Comparison of ENCODE assay signal across 18 cellular contexts in genomic region chr11:29093416-29093815, GRCh38.
A peak's percentile ranks its signal among the peaks of the same experiment; 100 is the strongest.
DNase-seq lines count a peak whose midpoint lies in the region; ATAC-seq, FAIRE-seq and TF ChIP-seq lines count a peak whose summit lies in the region.
"Had no signal": no experiment of that assay in that cellular context is flagged by ENCODE, and none has a peak within 500 bp of the region (broad histone marks: within the 10 kb centered on the region; RNA-seq: fewer than 3 reads in every experiment).

No MANE protein-coding gene starts in this region.

- H3K9me3 Mint-ChIP-seq in activated T-cell treated with anti-CD3 and anti-CD28 coated beads, Interleukin-2, amount 50 U/mL, for 24 hours, result peaks cover 25% of the 10 kb centered on the region
- H3K9me3 Mint-ChIP-seq: activated B cell treated with CpG ODN at 0.5 μM for 24 hours; dendritic cell treated with granulocyte-macrophage colony-stimulating factor and Interleukin-4, amounts not matched to agents 40 ng/mL and 50 ng/mL, for 4 days had no signal

- H3K4me1 Mint-ChIP-seq in activated T-cell treated with anti-CD3 and anti-CD28 coated beads, Interleukin-2, amount 50 U/mL, for 24 hours (ENCODE audit: low read depth), result no peaks in the 10 kb centered on the region
- H3K4me1 Mint-ChIP-seq: activated B cell treated with CpG ODN at 0.5 μM for 24 hours; activated naive CD8-positive, alpha-beta T cell treated with anti-CD3 and anti-CD28 coated beads, Interleukin-2, amount 10 ng/mL, durations not matched to agents 7 days and 5 days had no signal

- no peaks in the 10 kb centered on the region for H3K27me3 Mint-ChIP-seq in activated T-cell treated with anti-CD3 and anti-CD28 coated beads, Interleukin-2, amount 50 U/mL, for 24 hours
- H3K27me3 Mint-ChIP-seq: activated B cell treated with CpG ODN at 0.5 μM for 24 hours; activated naive CD8-positive, alpha-beta T cell treated with anti-CD3 and anti-CD28 coated beads, Interleukin-2, amount 10 ng/mL, durations not matched to agents 7 days and 5 days; dendritic cell treated with granulocyte-macrophage colony-stimulating factor and Interleukin-4, amounts not matched to agents 40 ng/mL and 50 ng/mL, for 4 days had no signal

- no peak overlapping the region for H3K4me3 Mint-ChIP-seq in activated T-cell treated with anti-CD3 and anti-CD28 coated beads, Interleukin-2, amount 50 U/mL, for 24 hours
- H3K4me3 Mint-ChIP-seq: activated B cell treated with CpG ODN at 0.5 μM for 24 hours; activated naive CD8-positive, alpha-beta T cell treated with anti-CD3 and anti-CD28 coated beads, Interleukin-2, amount 10 ng/mL, durations not matched to agents 7 days and 5 days; dendritic cell treated with granulocyte-macrophage colony-stimulating factor and Interleukin-4, amounts not matched to agents 40 ng/mL and 50 ng/mL, for 4 days had no signal

- H3K27ac ChIP-seq in heart left ventricle, result no peak overlapping the region
- H3K27ac ChIP-seq: BLaER1, upper lobe of left lung had no signal

- TF ChIP-seq POLR2A in heart left ventricle (IDR thresholded peaks at IDR 0.05), result no peak

- TF ChIP-seq CTCF in AG09309 (IDR thresholded peaks at IDR 0.05; ENCODE audit: control insufficient read depth, insufficient read depth, low read depth, low read length, missing control alignments) (no peak), bronchial epithelial cell (IDR thresholded peaks at IDR 0.05; ENCODE audit: insufficient read depth, low read length, severe bottlenecking) (no peak), heart left ventricle (IDR thresholded peaks at IDR 0.05) (no peak)

- peaks cover 0 to 13% (median 0%) of the 10 kb centered on the region in 12 donors for H3K9me3 ChIP-seq in heart left ventricle
- H3K9me3 ChIP-seq: BLaER1, upper lobe of left lung had no signal

- H3K4me3 ChIP-seq in AG09309 (ENCODE audit: control insufficient read depth, low read depth, low read length) (no peak overlapping the region), bronchial epithelial cell (ENCODE audit: low read depth, low read length) (no peak overlapping the region), heart left ventricle (no peak overlapping the region)
- H3K4me3 ChIP-seq: BLaER1, upper lobe of left lung had no signal

- DNase-seq in AG09309 (ENCODE audit: low read depth) (peak; percentile 35), HuH-7.5 (ENCODE audit: low spot score) (peak; percentile 15), bronchial epithelial cell (ENCODE audit: low read depth) (peak; percentile 47), lung microvascular endothelial cell (ENCODE audit: low read depth in 2 of 2) (peak; percentile 23 to 40), epidermal melanocyte (ENCODE audit: insufficient read length, low spot score) (no peak), heart left ventricle (no peak)
- no peak for DNase-seq in activated T-cell treated with anti-CD3 and anti-CD28 coated beads, Interleukin-2, amount 50 U/mL, for 24 hours
- DNase-seq: activated B cell treated with CpG ODN at 0.5 μM for 24 hours; activated CD8-positive, alpha-beta memory T cell treated with anti-CD3 and anti-CD28 coated beads, Interleukin-2, amount 50 U/mL, for 4 hours; activated naive CD8-positive, alpha-beta T cell treated with anti-CD3 and anti-CD28 coated beads, Interleukin-2, amount 10 ng/mL, durations not matched to agents 7 days and 5 days; GOT3; NCI-H1092 treated with DMSO at 0.1 percent for 48 hours; NCI-H446; stimulated activated CD4-positive, alpha-beta T cell treated with anti-CD3 and anti-CD28 coated beads, Interleukin-2, amount 100 ng/mL, for 24 hours; upper lobe of left lung had no signal

- FAIRE-seq in bronchial epithelial cell (lab: Jason Lieb, UNC), result no peak

- H3K36me3 ChIP-seq in bronchial epithelial cell (ENCODE audit: control insufficient read depth, insufficient read depth, low read length) (no peaks in the 10 kb centered on the region), heart left ventricle (no peaks in the 10 kb centered on the region)
- H3K36me3 ChIP-seq: BLaER1, upper lobe of left lung had no signal

- H3K4me1 ChIP-seq in heart left ventricle, result no peaks in the 10 kb centered on the region
- H3K4me1 ChIP-seq: BLaER1, upper lobe of left lung had no signal

- ATAC-seq in heart left ventricle (no peak), HG03520 (IDR thresholded peaks at IDR 0.05; ENCODE audit: unreplicated experiment) (no peak)

- intact Hi-C loops in heart left ventricle (cut with DNase I), result no loop called here

- no peaks in the 10 kb centered on the region for H3K27me3 ChIP-seq in bronchial epithelial cell (ENCODE audit: control insufficient read depth, insufficient read depth, low read length)
- H3K27me3 ChIP-seq in heart left ventricle, result no peaks in the 10 kb centered on the region
- H3K27me3 ChIP-seq: BLaER1, upper lobe of left lung had no signal

- no peak overlapping the region for H3K27ac Mint-ChIP-seq in activated T-cell treated with anti-CD3 and anti-CD28 coated beads, Interleukin-2, amount 50 U/mL, for 24 hours
- H3K27ac Mint-ChIP-seq: activated B cell treated with CpG ODN at 0.5 μM for 24 hours; activated naive CD8-positive, alpha-beta T cell treated with anti-CD3 and anti-CD28 coated beads, Interleukin-2, amount 10 ng/mL, durations not matched to agents 7 days and 5 days; dendritic cell treated with granulocyte-macrophage colony-stimulating factor and Interleukin-4, amounts not matched to agents 40 ng/mL and 50 ng/mL, for 4 days had no signal

- no peaks in the 10 kb centered on the region for H3K36me3 Mint-ChIP-seq in activated T-cell treated with anti-CD3 and anti-CD28 coated beads, Interleukin-2, amount 50 U/mL, for 24 hours (ENCODE audit: low read depth)
- H3K36me3 Mint-ChIP-seq: activated naive CD8-positive, alpha-beta T cell treated with anti-CD3 and anti-CD28 coated beads, Interleukin-2, amount 10 ng/mL, durations not matched to agents 7 days and 5 days had no signal

Comparison
In these comparisons a context has a peak if more than half of its experiments do, and no peak if none do; other contexts are left out.
1. DNase-seq: peak in AG09309 (single experiment), HuH-7.5 (single experiment), bronchial epithelial cell (single experiment) and lung microvascular endothelial cell (2 of 2); none in epidermal melanocyte (single experiment), heart left ventricle (0 of 5) and activated T-cell treated with anti-CD3 and anti-CD28 coated beads, Interleukin-2, amount 50 U/mL, for 24 hours (single experiment).